In genomic region chr18:44777429-44778192, GRCh38 we compare ENCODE assay signal across 16 cellular contexts.
A peak's percentile ranks its signal among the peaks of the same experiment; 100 is the strongest.
DNase-seq lines count a peak whose midpoint lies in the region; ATAC-seq and TF ChIP-seq lines count a peak whose summit lies in the region.
"Had no signal": no experiment of that assay in that cellular context is flagged by ENCODE, and none has a peak within 500 bp of the region (broad histone marks: within the 10 kb centered on the region; RNA-seq: fewer than 3 reads in every experiment).

No MANE protein-coding gene starts in this region.

- CTCF ChIA-PET in MCF 10A (lab: Yijun Ruan, JAX), result no interaction called here

- H3K9me3 Mint-ChIP-seq in MCF 10A (ENCODE audit: unreplicated experiment), result no peaks in the 10 kb centered on the region
- H3K9me3 Mint-ChIP-seq in activated T-helper 2 cell treated with anti-CD3 and anti-CD28 coated beads, Interferon-gamma antibody, Interleukin-2, Interleukin-4, amounts not matched to agents 10 μg/mL and 5 μg/mL and 100 μg/mL, durations not matched to agents 14 hours and 24 hours and 36 hours, result no peaks in the 10 kb centered on the region
- H3K9me3 Mint-ChIP-seq: activated naive CD8-positive, alpha-beta T cell treated with anti-CD3 and anti-CD28 coated beads for 36 hours had no signal

- H3K27me3 ChIP-seq in breast epithelium (no peaks in the 10 kb centered on the region), lower lobe of right lung (ENCODE audit: low read depth) (no peaks in the 10 kb centered on the region), skeletal muscle tissue (ENCODE audit: control insufficient read depth in 3 of 3, insufficient read depth in 3 of 3, low read length in 3 of 3) (no peaks in the 10 kb centered on the region)

- H3K27ac ChIP-seq in breast epithelium (peak overlapping the region; percentile 9 to 77), lower lobe of right lung (peak overlapping the region; percentile 3), skeletal muscle tissue (ENCODE audit: low read depth, low read length) (peak overlapping the region; percentile 12)
- H3K27ac ChIP-seq: C4-2B had no signal

- H3K36me3 Mint-ChIP-seq in MCF 10A (ENCODE audit: insufficient read depth, unreplicated experiment), result no peaks in the 10 kb centered on the region
- H3K36me3 Mint-ChIP-seq in activated T-helper 2 cell treated with anti-CD3 and anti-CD28 coated beads, Interferon-gamma antibody, Interleukin-2, Interleukin-4, amounts not matched to agents 10 μg/mL and 5 μg/mL and 100 μg/mL, durations not matched to agents 14 hours and 24 hours and 36 hours (ENCODE audit: low read depth), result no peaks in the 10 kb centered on the region
- H3K36me3 Mint-ChIP-seq: activated naive CD8-positive, alpha-beta T cell treated with anti-CD3 and anti-CD28 coated beads for 36 hours had no signal

- POLR2A ChIA-PET in MCF 10A (lab: Yijun Ruan, JAX), result interaction anchor here (0.7 kb wide), 1 partner anchor 1653 kb away, joined by 3 read pairs; no protein-coding TSS in a partner anchor

- intact Hi-C loops in breast epithelium (cut with DNase I; ENCODE audit: low total_unique reads), result no loop called here
- intact Hi-C loops in MCF 10A (cut with micrococcal nuclease), result no loop called here
- intact Hi-C loops in lower lobe of right lung (cut with DNase I), result no loop called here
- intact Hi-C loops in activated T-helper 2 cell treated with anti-CD3 and anti-CD28 coated beads, Interferon-gamma antibody, Interleukin-2, Interleukin-4, amounts not matched to agents 10 μg/mL and 5 μg/mL and 100 μg/mL, durations not matched to agents 14 hours and 24 hours and 36 hours (cut with micrococcal nuclease), result no loop called here

- H3K9me3 ChIP-seq in breast epithelium, result no peaks in the 10 kb centered on the region
- H3K9me3 ChIP-seq in lower lobe of right lung, result no peaks in the 10 kb centered on the region
- no peaks in the 10 kb centered on the region for H3K9me3 ChIP-seq in skeletal muscle tissue (ENCODE audit: control insufficient read depth in 3 of 3, low read length in 3 of 3)

- DNase-seq in breast epithelium (ENCODE audit: low spot score in 2 of 2) (no peak), MCF 10A (ENCODE audit: unreplicated experiment) (no peak), lower lobe of right lung (no peak)
- DNase-seq in activated T-helper 2 cell treated with anti-CD3 and anti-CD28 coated beads, Interferon-gamma antibody, Interleukin-2, Interleukin-4, amounts not matched to agents 10 μg/mL and 5 μg/mL and 100 μg/mL, durations not matched to agents 14 hours and 24 hours and 36 hours (ENCODE audit: low spot score), result no peak
- DNase-seq: 8988T; activated naive CD8-positive, alpha-beta T cell treated with anti-CD3 and anti-CD28 coated beads for 36 hours; IMR-90; islet precursor cell; NK-92 treated with Interleukin-12 subunit alpha and Interleukin-12 subunit beta, amount 100 ng/mL, for 24 hours; stimulated activated CD4-positive, alpha-beta T cell treated with anti-CD3 and anti-CD28 coated beads, Interleukin-2, amount 100 ng/mL, for 48 hours; stimulated activated CD8-positive, alpha-beta memory T cell treated with anti-CD3 and anti-CD28 coated beads, Interleukin-4, amount 100 ng/mL, for 48 hours had no signal

- no peak overlapping the region for H3K9ac ChIP-seq in skeletal muscle tissue (ENCODE audit: low read depth in 1 of 3, low read length in 3 of 3)

- no peak for TF ChIP-seq POLR2A in breast epithelium (IDR thresholded peaks at IDR 0.05)

- H3K4me1 Mint-ChIP-seq in MCF 10A (ENCODE audit: insufficient read depth, unreplicated experiment), result no peaks in the 10 kb centered on the region
- peaks cover 35% of the 10 kb centered on the region for H3K4me1 Mint-ChIP-seq in activated T-helper 2 cell treated with anti-CD3 and anti-CD28 coated beads, Interferon-gamma antibody, Interleukin-2, Interleukin-4, amounts not matched to agents 10 μg/mL and 5 μg/mL and 100 μg/mL, durations not matched to agents 14 hours and 24 hours and 36 hours (ENCODE audit: low read depth)

- BruUV-seq in MCF 10A (replicated peaks; lab: Mats Ljungman, UMichigan), result no TSS peak

- H3K4me3 ChIP-seq in breast epithelium (no peak overlapping the region), lower lobe of right lung (no peak overlapping the region), skeletal muscle tissue (ENCODE audit: low read length in 3 of 3) (no peak overlapping the region)

- no peaks in the 10 kb centered on the region for H3K36me3 ChIP-seq in breast epithelium
- no peaks in the 10 kb centered on the region for H3K36me3 ChIP-seq in lower lobe of right lung
- no peaks in the 10 kb centered on the region for H3K36me3 ChIP-seq in skeletal muscle tissue (ENCODE audit: control insufficient read depth in 3 of 3, insufficient read depth in 3 of 3, low read length in 3 of 3)

- H3K4me1 ChIP-seq in breast epithelium (peaks cover 0 to 4% of the 10 kb centered on the region in 2 donors), lower lobe of right lung (peaks cover 9% of the 10 kb centered on the region), skeletal muscle tissue (ENCODE audit: control insufficient read depth in 3 of 3, insufficient read depth in 3 of 3, low read length in 3 of 3) (peaks cover 30 to 39% (median 33%) of the 10 kb centered on the region in 3 donors)

- H3K27me3 Mint-ChIP-seq in MCF 10A (ENCODE audit: insufficient read depth, unreplicated experiment), result no peaks in the 10 kb centered on the region
- peaks cover 8% of the 10 kb centered on the region for H3K27me3 Mint-ChIP-seq in activated T-helper 2 cell treated with anti-CD3 and anti-CD28 coated beads, Interferon-gamma antibody, Interleukin-2, Interleukin-4, amounts not matched to agents 10 μg/mL and 5 μg/mL and 100 μg/mL, durations not matched to agents 14 hours and 24 hours and 36 hours (ENCODE audit: low read depth)

- H3K27ac Mint-ChIP-seq in MCF 10A (ENCODE audit: low read depth, unreplicated experiment), result no peak overlapping the region
- H3K27ac Mint-ChIP-seq in activated T-helper 2 cell treated with anti-CD3 and anti-CD28 coated beads, Interferon-gamma antibody, Interleukin-2, Interleukin-4, amounts not matched to agents 10 μg/mL and 5 μg/mL and 100 μg/mL, durations not matched to agents 14 hours and 24 hours and 36 hours, result no peak overlapping the region
- H3K27ac Mint-ChIP-seq: activated naive CD8-positive, alpha-beta T cell treated with anti-CD3 and anti-CD28 coated beads for 36 hours had no signal

- H3K4me3 Mint-ChIP-seq in MCF 10A (ENCODE audit: unreplicated experiment), result no peak overlapping the region
- no peak overlapping the region for H3K4me3 Mint-ChIP-seq in activated T-helper 2 cell treated with anti-CD3 and anti-CD28 coated beads, Interferon-gamma antibody, Interleukin-2, Interleukin-4, amounts not matched to agents 10 μg/mL and 5 μg/mL and 100 μg/mL, durations not matched to agents 14 hours and 24 hours and 36 hours (ENCODE audit: low read depth)
- H3K4me3 Mint-ChIP-seq: activated naive CD8-positive, alpha-beta T cell treated with anti-CD3 and anti-CD28 coated beads for 36 hours had no signal

- no peak for TF ChIP-seq CTCF in breast epithelium (IDR thresholded peaks at IDR 0.05)
- no peak for TF ChIP-seq CTCF in MCF 10A (IDR thresholded peaks at IDR 0.05; ENCODE audit: unreplicated experiment)
- no peak for TF ChIP-seq CTCF in lower lobe of right lung (IDR thresholded peaks at IDR 0.05)

- ATAC-seq in lower lobe of right lung, result no peak
- ATAC-seq in GM21619 (IDR thresholded peaks at IDR 0.05; ENCODE audit: unreplicated experiment), result no peak
- ATAC-seq in GM18867 (IDR thresholded peaks at IDR 0.05; ENCODE audit: unreplicated experiment), result no peak
- no peak for ATAC-seq in HG03442 (IDR thresholded peaks at IDR 0.05; ENCODE audit: unreplicated experiment)
